22 cellular contexts compared by ENCODE assay signal in the genomic region with DNA sequence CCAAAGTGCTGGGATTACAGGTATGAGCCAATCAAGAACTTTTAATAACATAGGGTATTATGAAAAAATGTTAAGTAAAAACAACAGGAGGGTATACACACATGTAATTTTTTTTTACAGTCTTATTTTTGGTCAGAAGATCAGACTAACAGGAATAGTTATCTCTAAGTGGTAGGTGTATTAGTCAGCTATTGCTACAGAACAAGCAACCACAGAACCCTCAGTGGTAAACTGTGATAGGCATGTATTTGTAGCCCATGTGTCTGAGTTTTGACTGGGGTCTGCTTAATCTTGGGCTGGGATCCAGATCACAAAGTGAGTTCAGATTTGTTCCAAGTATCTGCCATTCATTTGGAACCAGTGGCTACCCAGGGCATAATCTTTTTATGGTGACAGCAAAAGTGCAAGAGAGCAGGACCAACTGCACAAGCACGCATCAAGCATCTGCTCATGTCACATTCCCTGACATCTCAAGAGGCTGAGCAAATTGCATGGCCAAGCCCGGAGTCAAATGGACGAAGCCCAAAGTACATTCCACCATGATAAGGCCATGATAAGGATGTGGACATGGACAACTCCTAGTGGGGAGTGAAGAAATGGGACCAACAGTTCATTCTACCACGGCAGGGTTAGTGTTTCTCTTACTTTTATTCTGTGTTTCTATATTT. TPM values are rescaled to one million over a fixed set of nuclear protein-coding genes. Genes with fewer than 3 reads are reported as not detected.
DNase-seq lines count a peak whose midpoint lies in the region; ATAC-seq, FAIRE-seq and TF ChIP-seq lines count a peak whose summit lies in the region.
"Had no signal": no experiment of that assay in that cellular context is flagged by ENCODE, and none has a peak within 500 bp of the region (broad histone marks: within the 10 kb centered on the region; RNA-seq: fewer than 3 reads in every experiment).

No MANE protein-coding gene starts in this region.

- H3K4me3 ChIP-seq in cardiac muscle cell (no peak overlapping the region), left ventricle myocardium inferior (no peak overlapping the region), bronchial epithelial cell (ENCODE audit: low read depth, low read length) (no peak overlapping the region)
- H3K4me3 ChIP-seq: BLaER1 treated with 17β-estradiol and CSF1 and Interleukin-3, amounts not matched to agents 10 nM and 100 nM; GM12878 had no signal

- no peak for TF ChIP-seq CTCF in cardiac muscle cell (IDR thresholded peaks at IDR 0.05; ENCODE audit: low read depth, low read length)
- TF ChIP-seq CTCF in left ventricle myocardium inferior (IDR thresholded peaks at IDR 0.05; ENCODE audit: borderline replicate concordance), result no peak
- no peak for TF ChIP-seq CTCF in bronchial epithelial cell (IDR thresholded peaks at IDR 0.05; ENCODE audit: insufficient read depth, low read length, severe bottlenecking)

- ATAC-seq in memory B cell (ENCODE audit: low read depth) (no peak), HG02981 (IDR thresholded peaks at IDR 0.05; ENCODE audit: unreplicated experiment) (no peak)
- ATAC-seq: CD8-positive, alpha-beta T cell; GM12878 had no signal

- FAIRE-seq in GM12891 (lab: Jason Lieb, UNC) (peak; percentile 63), bronchial epithelial cell (lab: Jason Lieb, UNC) (peak; percentile 81), GM12892 (lab: Jason Lieb, UNC) (no peak)
- FAIRE-seq: GM12878, H1 had no signal

- intact Hi-C loops in left ventricle myocardium inferior (cut with micrococcal nuclease), result no loop called here

- peaks cover 3% of the 10 kb centered on the region for H3K27me3 Mint-ChIP-seq in memory B cell

- peaks cover 20% of the 10 kb centered on the region for H3K4me1 Mint-ChIP-seq in memory B cell

- no peaks in the 10 kb centered on the region for H3K9me3 Mint-ChIP-seq in memory B cell
- H3K9me3 Mint-ChIP-seq: CD8-positive, alpha-beta T cell; H9 had no signal

- DNase-seq in cardiac muscle cell (ENCODE audit: low read depth in 1 of 2, low spot score in 1 of 2), result peak; percentile 47 to 67
- no peak for DNase-seq in left ventricle myocardium inferior
- DNase-seq in GM12891 (ENCODE audit: insufficient read length, low spot score), result no peak
- no peak for DNase-seq in bronchial epithelial cell (ENCODE audit: low read depth)
- DNase-seq in memory B cell (ENCODE audit: low spot score in 2 of 2), result no peak
- DNase-seq in MV-4-11 (lab: John Stamatoyannopoulos, UW), result no peak
- no peak for DNase-seq in GM12892 (ENCODE audit: insufficient read length)
- DNase-seq: CD8-positive, alpha-beta T cell; DMS 273 treated with DMSO at 0.1 percent for 48 hours; DMS53; DND-41; EL; H9 had no signal

- H3K36me3 Mint-ChIP-seq in memory B cell, result no peaks in the 10 kb centered on the region
- H3K36me3 Mint-ChIP-seq: CD8-positive, alpha-beta T cell had no signal

- H3K36me3 ChIP-seq in cardiac muscle cell (no peaks in the 10 kb centered on the region), left ventricle myocardium inferior (no peaks in the 10 kb centered on the region), bronchial epithelial cell (ENCODE audit: control insufficient read depth, insufficient read depth, low read length) (no peaks in the 10 kb centered on the region)
- H3K36me3 ChIP-seq: BLaER1 treated with 17β-estradiol and CSF1 and Interleukin-3, amounts not matched to agents 10 nM and 100 nM had no signal

- H3K4me3 Mint-ChIP-seq in memory B cell, result no peak overlapping the region
- H3K4me3 Mint-ChIP-seq: B cell; CD8-positive, alpha-beta T cell; H9 had no signal

- no peaks in the 10 kb centered on the region for H3K9me3 ChIP-seq in cardiac muscle cell (ENCODE audit: low read depth)
- no peaks in the 10 kb centered on the region for H3K9me3 ChIP-seq in left ventricle myocardium inferior (replicated peaks)
- H3K9me3 ChIP-seq: BLaER1 treated with 17β-estradiol and CSF1 and Interleukin-3, amounts not matched to agents 10 nM and 100 nM had no signal

- peak overlapping the region; percentile 38 for H3K27ac Mint-ChIP-seq in memory B cell
- H3K27ac Mint-ChIP-seq: B cell; CD8-positive, alpha-beta T cell; H9 had no signal

- TF ChIP-seq POLR2A in GM12891 (IDR thresholded peaks at IDR 0.05; ENCODE audit: low read depth, low read length) (no peak), GM12892 (IDR thresholded peaks at IDR 0.05; ENCODE audit: low read depth, low read length) (no peak)

- H3K27ac ChIP-seq in cardiac muscle cell, result no peak overlapping the region
- H3K27ac ChIP-seq in left ventricle myocardium inferior (replicated peaks), result no peak overlapping the region
- H3K27ac ChIP-seq: BLaER1 treated with 17β-estradiol and CSF1 and Interleukin-3, amounts not matched to agents 10 nM and 100 nM; HL-60 had no signal

- no peaks in the 10 kb centered on the region for H3K4me1 ChIP-seq in cardiac muscle cell (ENCODE audit: low read depth)
- H3K4me1 ChIP-seq in left ventricle myocardium inferior, result no peaks in the 10 kb centered on the region

- H3K27me3 ChIP-seq in cardiac muscle cell, result no peaks in the 10 kb centered on the region
- no peaks in the 10 kb centered on the region for H3K27me3 ChIP-seq in left ventricle myocardium inferior (ENCODE audit: low read depth)
- H3K27me3 ChIP-seq in bronchial epithelial cell (ENCODE audit: control insufficient read depth, insufficient read depth, low read length), result no peaks in the 10 kb centered on the region
- H3K27me3 ChIP-seq: BLaER1 treated with 17β-estradiol and CSF1 and Interleukin-3, amounts not matched to agents 10 nM and 100 nM had no signal

TF ChIP-seq in GM12891, 5 proteins besides CTCF, POLR2A, EP300 and RAD21:
- TF ChIP-seq POLR2AphosphoS5 (IDR thresholded peaks at IDR 0.05; ENCODE audit: low read depth, low read length) (no peak), POU2F2 (IDR thresholded peaks at IDR 0.05; ENCODE audit: low read depth, low read length) (no peak), PAX5 (IDR thresholded peaks at IDR 0.05; ENCODE audit: insufficient read depth, low read length, severe bottlenecking) (no peak), TAF1 (IDR thresholded peaks at IDR 0.05; ENCODE audit: low read depth, low read length) (no peak), SPI1 (IDR thresholded peaks at IDR 0.05; ENCODE audit: low read depth, low read length) (no peak)

RNA-seq across cellular contexts. Expression of gene IL5RA, which starts 3.0 kb away (rescaled TPM):
- total RNA-seq in cardiac muscle cell (0.07 TPM in 1 of 2 replicates, not detected in the other), left ventricle myocardium inferior (not detected), bronchial epithelial cell (not detected in 2 replicates)
- polyA plus RNA-seq in cardiac muscle cell, result not detected in 2 replicates
- polyA plus RNA-seq in GM12891 (2012; ENCODE audit: low read depth, missing spikeins), result 0.09 TPM
- 0.25 TPM for polyA plus RNA-seq in GM12892 (2012; ENCODE audit: missing spikeins)
- total RNA-seq: A172; CD8-positive, alpha-beta T cell; G401; H1; H9; HT1080 had no signal
- polyA plus RNA-seq: H1 had no signal

RNA-seq across cellular contexts. Expression of gene TRNT1, which starts 13.6 kb away (rescaled TPM):
- 9.8 and 12.2 TPM in 2 replicates for total RNA-seq in cardiac muscle cell
- 25.1 and 25.6 TPM in 2 replicates for polyA plus RNA-seq in cardiac muscle cell
- total RNA-seq in left ventricle myocardium inferior, result 14.6 TPM
- 16.2 TPM for polyA plus RNA-seq in GM12891 (2012; ENCODE audit: low read depth, missing spikeins)
- 14.5 and 15.4 TPM in 2 replicates for total RNA-seq in bronchial epithelial cell
- 27.8 TPM for polyA plus RNA-seq in GM12892 (2012; ENCODE audit: missing spikeins)

Comparison
In these comparisons a context has a peak if more than half of its experiments do, and no peak if none do; other contexts are left out.
1. DNase-seq: peak in cardiac muscle cell (2 of 2); none in left ventricle myocardium inferior (single experiment), GM12891 (single experiment), bronchial epithelial cell (single experiment), memory B cell (0 of 2), MV-4-11 (single experiment) and GM12892 (single experiment).